Comparison of ENCODE assay signal across 8 cellular contexts in the genomic region with DNA sequence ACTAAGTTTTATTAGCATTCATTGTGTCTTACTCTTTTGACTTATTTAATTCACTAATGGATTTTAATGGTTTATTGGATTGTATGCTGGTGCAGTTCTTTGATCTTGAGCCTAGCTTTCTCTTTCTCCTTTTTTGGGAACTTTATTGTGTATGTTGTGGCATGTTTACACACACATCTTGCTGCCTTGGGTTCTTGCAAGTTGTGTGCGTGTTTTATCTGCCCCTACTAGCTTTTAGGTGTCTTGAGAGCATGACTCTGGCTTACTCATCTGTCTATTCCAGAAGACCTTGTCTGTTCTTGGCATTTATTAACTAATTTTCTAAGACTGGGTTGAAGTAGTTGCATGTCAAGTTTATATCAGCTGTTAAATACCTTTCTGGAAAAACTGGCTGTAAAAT. TPM values are rescaled to one million over a fixed set of nuclear protein-coding genes. Genes with fewer than 3 reads are reported as not detected.
DNase-seq lines count a peak whose midpoint lies in the region; ATAC-seq and TF ChIP-seq lines count a peak whose summit lies in the region.

No MANE protein-coding gene starts in this region.

- CTCF ChIA-PET in CD8-positive, alpha-beta T cell (lab: Charles Lee) = interaction anchor here (1.2 to 1.3 kb wide), 2 partner anchors 11 to 51 kb away, joined by 4 to 7 read pairs; no protein-coding TSS in a partner anchor

- no peaks in the 10 kb centered on the region for H3K27me3 Mint-ChIP-seq in CD8-positive, alpha-beta T cell (ENCODE audit: low read depth)

- DNase-seq in CD8-positive, alpha-beta T cell = no peak
- DNase-seq in NT2/D1 (ENCODE audit: low read depth, low spot score) (no peak), omental fat pad (ENCODE audit: low spot score) (no peak), AG08395 (ENCODE audit: low spot score) (no peak)

- H3K27ac Mint-ChIP-seq in CD8-positive, alpha-beta T cell = peak overlapping the region; percentile 86

- no peak overlapping the region for H3K4me3 ChIP-seq in CD8-positive, alpha-beta T cell (ENCODE audit: low read depth, low read length)
- H3K4me3 ChIP-seq in NT2/D1 (ENCODE audit: insufficient read length, low read depth) = peak overlapping the region; percentile 60
- H3K4me3 ChIP-seq in endocrine pancreas (ENCODE audit: control insufficient read depth, insufficient read depth, low read length) = peak overlapping the region; percentile 98

- no peak for TF ChIP-seq CTCF in CD8-positive, alpha-beta T cell (IDR thresholded peaks at IDR 0.05)
- TF ChIP-seq CTCF in omental fat pad (IDR thresholded peaks at IDR 0.05) = no peak

- peaks cover 24% of the 10 kb centered on the region for H3K36me3 Mint-ChIP-seq in CD8-positive, alpha-beta T cell

- H3K9ac ChIP-seq in NT2/D1 (ENCODE audit: insufficient read length, low read depth) = peak overlapping the region; percentile 26
- no peak overlapping the region for H3K9ac ChIP-seq in endocrine pancreas (ENCODE audit: control insufficient read depth, insufficient read depth, low read length)

- no peaks in the 10 kb centered on the region for H3K36me3 ChIP-seq in CD8-positive, alpha-beta T cell (ENCODE audit: insufficient read depth, low read length)
- H3K36me3 ChIP-seq in NT2/D1 (ENCODE audit: insufficient read depth, insufficient read length, low read length) = peaks cover 39% of the 10 kb centered on the region
- H3K36me3 ChIP-seq in endocrine pancreas (ENCODE audit: control insufficient read depth, insufficient read depth, low read length) = no peaks in the 10 kb centered on the region

- intact Hi-C loops in CD8-positive, alpha-beta T cell (cut with DNase I, micrococcal nuclease) = loop anchor here (5.0 to 10.0 kb wide), 7 partner anchors 39 to 1576 kb away; a partner anchor contains a TSS

- no peaks in the 10 kb centered on the region for H3K9me3 Mint-ChIP-seq in CD8-positive, alpha-beta T cell

- no peak overlapping the region for H3K27ac ChIP-seq in CD8-positive, alpha-beta T cell (ENCODE audit: low read depth, low read length)

- no peaks in the 10 kb centered on the region for H3K27me3 ChIP-seq in CD8-positive, alpha-beta T cell (ENCODE audit: insufficient read depth, low read length)
- H3K27me3 ChIP-seq in NT2/D1 (ENCODE audit: insufficient read depth, insufficient read length) = no peaks in the 10 kb centered on the region
- no peaks in the 10 kb centered on the region for H3K27me3 ChIP-seq in endocrine pancreas (ENCODE audit: control insufficient read depth, insufficient read depth, low read length)

- peak overlapping the region; percentile 81 for H3K4me3 Mint-ChIP-seq in CD8-positive, alpha-beta T cell

- ATAC-seq in CD8-positive, alpha-beta T cell = no peak
- ATAC-seq in omental fat pad (ENCODE audit: low FRiP score) = peak; percentile 7
- no peak for ATAC-seq in GM19467 (IDR thresholded peaks at IDR 0.05; ENCODE audit: unreplicated experiment)
- ATAC-seq in HG03045 (IDR thresholded peaks at IDR 0.05; ENCODE audit: unreplicated experiment) = no peak
- ATAC-seq in HG03135 (IDR thresholded peaks at IDR 0.05; ENCODE audit: unreplicated experiment) = no peak

- peaks cover 36% of the 10 kb centered on the region for H3K4me1 ChIP-seq in CD8-positive, alpha-beta T cell (ENCODE audit: insufficient read depth, low read length)
- H3K4me1 ChIP-seq in NT2/D1 (ENCODE audit: insufficient read depth, insufficient read length) (no peaks in the 10 kb centered on the region), endocrine pancreas (ENCODE audit: control insufficient read depth, insufficient read depth, low read length) (peaks cover 21% of the 10 kb centered on the region)

- POLR2A ChIA-PET in CD8-positive, alpha-beta T cell (lab: Charles Lee) = interaction anchor here (1.0 to 1.5 kb wide), 2 partner anchors 12 to 148 kb away, joined by 3 to 6 read pairs; a partner anchor contains a TSS

- H3K4me1 Mint-ChIP-seq in CD8-positive, alpha-beta T cell (ENCODE audit: low read depth) = peaks cover 48% of the 10 kb centered on the region

- H3K9me3 ChIP-seq in CD8-positive, alpha-beta T cell (ENCODE audit: low read length) = no peaks in the 10 kb centered on the region
- H3K9me3 ChIP-seq in NT2/D1 (ENCODE audit: insufficient read depth, low read length) (no peaks in the 10 kb centered on the region), endocrine pancreas (ENCODE audit: control insufficient read depth, low read length) (no peaks in the 10 kb centered on the region)

RNA-seq across cellular contexts. Expression of a gene that starts 2.7 kb away (rescaled TPM):
- total RNA-seq in CD8-positive, alpha-beta T cell = 10 to 100 TPM; 31.0 to 31.5 TPM
- 100 to 1,000 TPM; 188 to 357 (median 243) TPM for total RNA-seq in omental fat pad

RNA-seq across cellular contexts. Expression of a gene that starts 52.4 kb away (rescaled TPM):
- total RNA-seq in CD8-positive, alpha-beta T cell = 1 to 10 TPM; 1.1 TPM
- 10 to 100 TPM in 2 of 4 donors, 1 to 10 TPM in 2; 8.0 to 15.9 (median 9.9) TPM for total RNA-seq in omental fat pad

Comparison
In these comparisons a context has a peak if more than half of its experiments do, and no peak if none do; other contexts are left out.
1. RNA of a gene that starts 2.7 kb away (total RNA-seq): 188 to 357 TPM in omental fat pad; 31.0 to 31.5 TPM in CD8-positive, alpha-beta T cell; every median in the first group is over 4 times any median in the second.
2. RNA of a gene that starts 52.4 kb away (total RNA-seq): 8.0 to 15.9 TPM in omental fat pad; 1.1 TPM in CD8-positive, alpha-beta T cell; every median in the first group is over 4 times any median in the second.